In genomic region chr17:76446449-76447231, GRCh38 we compare ENCODE assay signal across 1 cellular context.
TF ChIP-seq lines count a peak whose summit lies in the region.

No MANE protein-coding gene starts in this region.

TF ChIP-seq in A549, 52 proteins besides CTCF, POLR2A, EP300 and RAD21:
- TF ChIP-seq BHLHE40 (IDR thresholded peaks at IDR 0.05; ENCODE audit: low read depth, low read length), result no peak
- TF ChIP-seq FOSL2 (IDR thresholded peaks at IDR 0.05), result no peak
- TF ChIP-seq FOSL2 (CRISPR knock-in tag; IDR thresholded peaks at IDR 0.05), result peak; percentile 83
- no peak for TF ChIP-seq CHD4 (IDR thresholded peaks at IDR 0.05; ENCODE audit: borderline replicate concordance)
- no peak; the same call in 1 of the 2 replicates for TF ChIP-seq GATA3 (IDR thresholded peaks at IDR 0.05; ENCODE audit: borderline replicate concordance)
- no peak for TF ChIP-seq NPAS2 (CRISPR knock-in tag; IDR thresholded peaks at IDR 0.05; ENCODE audit: borderline replicate concordance)
- TF ChIP-seq CEBPB (IDR thresholded peaks at IDR 0.05), result peak in 1 of 2 experiments; percentile 47; a peak in 2 of 4 replicates
- peak; percentile 56; the same call in 1 of the 2 replicates for TF ChIP-seq MAX (IDR thresholded peaks at IDR 0.05)
- no peak for TF ChIP-seq PHF8 (IDR thresholded peaks at IDR 0.05; ENCODE audit: borderline replicate concordance, low read depth)
- no peak for TF ChIP-seq RCOR1 (IDR thresholded peaks at IDR 0.05; ENCODE audit: low read depth, low read length)
- TF ChIP-seq MAFK (IDR thresholded peaks at IDR 0.05; ENCODE audit: partially characterized antibody), result peak; percentile 100
- peak; percentile 96 for TF ChIP-seq NFE2L2 (conservative IDR thresholded peaks at IDR 0.05; ENCODE audit: low read length)
- TF ChIP-seq FOXS1 (CRISPR knock-in tag; IDR thresholded peaks at IDR 0.05), result 0 out of 2 replicates have a peak, but pooled peaks have one; percentile 19
- no peak for TF ChIP-seq TFCP2L1 (CRISPR knock-in tag; IDR thresholded peaks at IDR 0.05)
- peak; percentile 77; the same call in 1 of the 2 replicates for TF ChIP-seq HOXB5 (CRISPR knock-in tag; IDR thresholded peaks at IDR 0.05)
- TF ChIP-seq JUNB (IDR thresholded peaks at IDR 0.05), result peak; percentile 51
- no peak for TF ChIP-seq RARB (CRISPR knock-in tag; IDR thresholded peaks at IDR 0.05)
- TF ChIP-seq E2F6 (IDR thresholded peaks at IDR 0.05; ENCODE audit: borderline replicate concordance, low read depth), result no peak
- TF ChIP-seq JUN (IDR thresholded peaks at IDR 0.05), result peak in 1 of 2 experiments; percentile 22; a peak in 1 of 5 replicates
- no peak for TF ChIP-seq ZC3H11A (IDR thresholded peaks at IDR 0.05)
